1 cellular context compared by ENCODE assay signal in genomic region chr10:99711129-99711719, GRCh38.
TF ChIP-seq lines count a peak whose summit lies in the region.

No MANE protein-coding gene starts in this region.

TF ChIP-seq in GM12878, 131 proteins besides CTCF, POLR2A, EP300 and RAD21:
- TF ChIP-seq MTA2 (IDR thresholded peaks at IDR 0.05; ENCODE audit: low read depth) (no peak), PKNOX1 (IDR thresholded peaks at IDR 0.05) (no peak), DPF2 (IDR thresholded peaks at IDR 0.05) (no peak), CUX1 (IDR thresholded peaks at IDR 0.05; ENCODE audit: insufficient replicate concordance, low read depth, low read length) (no peak), ZBTB40 (IDR thresholded peaks at IDR 0.05; ENCODE audit: borderline replicate concordance) (no peak), CREB1 (IDR thresholded peaks at IDR 0.05; ENCODE audit: low read depth) (0 out of 2 replicates have a peak, but pooled peaks have one; percentile 17), REST (IDR thresholded peaks at IDR 0.05; ENCODE audit: low read depth, low read length) (no peak), RFX5 (IDR thresholded peaks at IDR 0.05; ENCODE audit: low read depth, low read length) (peak; percentile 85), FOXM1 (IDR thresholded peaks at IDR 0.05; ENCODE audit: low read depth, low read length) (no peak), SMC3 (IDR thresholded peaks at IDR 0.05; ENCODE audit: borderline replicate concordance, low read length) (peak; percentile 54; the same call in 1 of the 2 replicates), ATF2 (IDR thresholded peaks at IDR 0.05; ENCODE audit: low read length) (no peak), ETV6 (conservative IDR thresholded peaks at IDR 0.05 in 1 of 2, IDR thresholded peaks at IDR 0.05 in 1 of 2; ENCODE audit: borderline replicate concordance in 1 of 2, low read depth in 1 of 2) (no peak), E2F4 (IDR thresholded peaks at IDR 0.05; ENCODE audit: low read depth, low read length) (no peak), CBX3 (IDR thresholded peaks at IDR 0.05; ENCODE audit: borderline replicate concordance, low read depth) (no peak), KLF5 (IDR thresholded peaks at IDR 0.05; ENCODE audit: partially characterized antibody) (no peak), ZNF24 (IDR thresholded peaks at IDR 0.05) (0 out of 2 replicates have a peak, but pooled peaks have one; percentile 34), RUNX3 (IDR thresholded peaks at IDR 0.05; ENCODE audit: low read length) (no peak), MEF2B (IDR thresholded peaks at IDR 0.05; ENCODE audit: partially characterized antibody, poor library complexity, severe bottlenecking) (no peak), HDGF (IDR thresholded peaks at IDR 0.05) (no peak)
